Comparison of ENCODE assay signal across 7 cellular contexts in the genomic region with DNA sequence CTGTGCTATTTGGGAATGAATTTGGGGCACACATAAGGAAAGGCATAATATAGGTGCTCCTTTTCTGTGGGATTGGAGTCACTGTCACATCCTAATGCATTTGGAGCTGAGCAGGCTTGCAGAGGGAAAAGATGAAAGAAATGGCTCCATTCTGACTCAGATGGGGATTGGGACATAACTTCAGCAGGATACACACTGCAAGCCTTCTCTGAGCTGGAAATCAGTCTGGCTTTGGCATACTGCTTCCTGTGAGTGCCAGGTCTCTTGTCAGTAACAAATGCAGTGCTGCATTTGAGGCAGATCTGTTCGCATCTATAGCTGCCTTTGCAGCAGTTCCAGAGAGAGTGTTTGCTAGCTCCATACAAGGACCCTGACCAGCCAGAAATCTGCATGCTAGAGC.
DNase-seq lines count a peak whose midpoint lies in the region; ATAC-seq, FAIRE-seq and TF ChIP-seq lines count a peak whose summit lies in the region.
"Not testable (repeated sequence)": the region's sequence is repeated elsewhere in the genome, so short reads cannot be mapped to it uniquely, and the experiment has no call there.

No MANE protein-coding gene starts in this region.

- H3K79me2 ChIP-seq in PC-3 (ENCODE audit: low read length), result not testable (repeated sequence)

- H3K36me3 ChIP-seq in PC-3 (ENCODE audit: low read depth, low read length); bronchial epithelial cell (ENCODE audit: control insufficient read depth, insufficient read depth, low read length): not testable (repeated sequence)

- not testable (repeated sequence) for H3K9me3 ChIP-seq in PC-3 (ENCODE audit: low read length)

- ATAC-seq in PC-3 (peak; percentile 27; the same call in 1 of the 2 replicates), foreskin keratinocyte (peak; percentile 28)

- not testable (repeated sequence) for H4K20me1 ChIP-seq in PC-3 (ENCODE audit: low read length)

- DNase-seq in Daoy (ENCODE audit: low read depth), result peak; percentile 4
- DNase-seq in HS-5 (ENCODE audit: low read depth), result peak; percentile 6
- DNase-seq in PC-3, foreskin keratinocyte: not testable (repeated sequence)
- DNase-seq in bronchial epithelial cell (ENCODE audit: low read depth), result peak; percentile 30
- DNase-seq in epithelial cell of esophagus (ENCODE audit: low read depth), result peak; percentile 34
- DNase-seq in pons (ENCODE audit: low spot score), result peak; percentile 9

- intact Hi-C loops in PC-3 (cut with micrococcal nuclease), result not testable (repeated sequence)

- not testable (repeated sequence) for FAIRE-seq in bronchial epithelial cell (lab: Jason Lieb, UNC)

- not testable (repeated sequence) for H3K9me2 ChIP-seq in PC-3 (replicated peaks; ENCODE audit: low read length)

- not testable (repeated sequence) for H3K4me3 ChIP-seq in PC-3 (ENCODE audit: low read length); bronchial epithelial cell (ENCODE audit: low read depth, low read length); epithelial cell of esophagus (ENCODE audit: low read length)

- H2AFZ ChIP-seq in PC-3 (ENCODE audit: low read length), result not testable (repeated sequence)

- not testable (repeated sequence) for H3K27ac ChIP-seq in PC-3 (ENCODE audit: low read length); foreskin keratinocyte

- not testable (repeated sequence) for BruUV-seq in PC-3 (replicated peaks; lab: Mats Ljungman, UMichigan)

- POLR2A ChIA-PET in PC-3 (lab: Charles Lee; ENCODE audit: unreplicated experiment), result not testable (repeated sequence)

- not testable (repeated sequence) for H3F3A ChIP-seq in PC-3 (ENCODE audit: low read length, unreplicated experiment)

- not testable (repeated sequence) for H3K27me3 ChIP-seq in PC-3 (ENCODE audit: low read length); bronchial epithelial cell (ENCODE audit: control insufficient read depth, insufficient read depth, low read length); foreskin keratinocyte

- not testable (repeated sequence) for H3K4me2 ChIP-seq in PC-3 (ENCODE audit: low read length)

- TF ChIP-seq CTCF in PC-3 (conservative IDR thresholded peaks at IDR 0.05; ENCODE audit: low read depth, low read length); bronchial epithelial cell (IDR thresholded peaks at IDR 0.05; ENCODE audit: insufficient read depth, low read length, severe bottlenecking); epithelial cell of esophagus (IDR thresholded peaks at IDR 0.05; ENCODE audit: insufficient read depth, low read depth, low read length, missing control alignments); foreskin keratinocyte (conservative IDR thresholded peaks at IDR 0.05): not testable (repeated sequence)

- CTCF ChIA-PET in PC-3 (lab: Charles Lee), result not testable (repeated sequence)

- not testable (repeated sequence) for H3K9ac ChIP-seq in PC-3 (ENCODE audit: low read length)

- not testable (repeated sequence) for H3K4me1 ChIP-seq in PC-3 (ENCODE audit: insufficient read depth, low read length); foreskin keratinocyte
